Comparison of ENCODE assay signal across 23 cellular contexts in genomic region chr12:51522696-51523095, GRCh38.
"Had no signal": no experiment of that assay in that cellular context is flagged by ENCODE, and none has a peak within 500 bp of the region (broad histone marks: within the 10 kb centered on the region; RNA-seq: fewer than 3 reads in every experiment).

No MANE protein-coding gene starts in this region.

- H3K27me3 ChIP-seq: breast epithelium had no signal

- FAIRE-seq: TTC549 had no signal

- H3K4me1 ChIP-seq: breast epithelium had no signal

- H3K36me3 ChIP-seq: breast epithelium had no signal

- ATAC-seq: activated CD4-positive, CD25-positive, alpha-beta regulatory T cell treated with anti-CD3 and anti-CD28 coated beads, Interleukin-2, amount 50 U/mL, for 24 hours; activated CD8-positive, alpha-beta T cell treated with anti-CD3 and anti-CD28 coated beads, Interleukin-2, amount 10 ng/mL, durations not matched to agents 7 days and 5 days had no signal

- H3K27ac ChIP-seq: breast epithelium, coronary artery, PC-9, SK-N-MC had no signal

- DNase-seq: activated CD4-positive, alpha-beta T cell treated with anti-CD3 and anti-CD28 coated beads for 48 hours; activated CD4-positive, alpha-beta T cell treated with anti-CD3 and anti-CD28 coated beads, Interleukin-2, amount 50 U/mL, for 4 hours; activated CD8-positive, alpha-beta memory T cell treated with anti-CD3 and anti-CD28 coated beads, Interleukin-2, amount 50 U/mL, for 48 hours; activated CD8-positive, alpha-beta T cell treated with anti-CD3 and anti-CD28 coated beads, Interleukin-2, amount 10 ng/mL, durations not matched to agents 7 days and 5 days; activated naive CD4-positive, alpha-beta T cell; activated T-cell treated with anti-CD3 and anti-CD28 coated beads, Interleukin-2, amount 50 U/mL, for 1 hour; central memory CD4-positive, alpha-beta T cell; Karpas-422; MM.1S; NCI-H1105; NCI-H1436; NCI-H1694 treated with DMSO at 0.1 percent for 48 hours; NCI-H2081; NCI-H446; NCI-H524; PC-9; SIG-M5; SW 1271 had no signal

- H2AFZ ChIP-seq: PC-9 had no signal

- H3K9me3 ChIP-seq: breast epithelium had no signal

- H3K4me2 ChIP-seq: PC-9 had no signal

- H3K4me3 ChIP-seq: breast epithelium, coronary artery, PC-9, SK-N-MC had no signal
